Comparison of ENCODE assay signal across 29 cellular contexts in the genomic region with DNA sequence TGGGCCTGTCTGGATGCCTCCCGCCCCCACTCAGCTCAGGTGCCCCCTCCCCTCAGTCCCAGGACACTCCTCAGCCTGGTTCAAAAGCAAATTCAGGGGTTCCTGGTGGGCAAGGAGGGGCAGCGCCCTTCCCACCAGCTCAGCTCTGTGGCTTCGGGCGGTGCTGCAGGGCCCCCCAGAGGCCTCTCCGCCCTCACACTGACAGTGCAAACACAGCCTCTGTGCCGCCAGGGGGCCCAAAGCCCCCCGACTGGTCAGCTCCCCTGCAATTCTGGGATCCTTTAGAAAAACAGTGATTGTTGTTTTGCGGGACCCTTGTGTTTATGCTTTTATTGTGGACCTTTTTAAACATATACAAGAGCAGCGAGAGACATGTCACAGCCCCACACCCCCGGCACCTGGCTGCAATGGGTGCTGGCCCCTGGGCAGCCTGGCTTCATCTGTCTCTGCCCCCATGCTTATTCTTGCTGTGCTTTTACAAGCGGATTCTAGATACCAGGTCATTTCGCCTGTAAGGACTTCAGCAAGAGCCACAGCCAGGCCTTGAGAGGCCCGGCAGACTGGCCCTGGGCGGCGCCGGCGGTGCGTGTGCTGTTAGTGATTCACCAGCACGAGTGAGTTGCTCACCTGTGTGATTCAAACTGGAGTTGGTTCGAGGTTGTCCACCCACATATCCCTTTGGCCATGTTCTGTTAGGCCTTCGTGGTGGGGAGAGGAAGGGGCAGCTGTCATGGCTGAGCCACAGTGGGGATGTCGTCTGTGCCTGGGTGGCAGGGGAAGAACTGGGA. TPM values are rescaled to one million over a fixed set of nuclear protein-coding genes. Genes with fewer than 3 reads are reported as not detected.
DNase-seq lines count a peak whose midpoint lies in the region; ATAC-seq and TF ChIP-seq lines count a peak whose summit lies in the region.
"Had no signal": no experiment of that assay in that cellular context is flagged by ENCODE, and none has a peak within 500 bp of the region (broad histone marks: within the 10 kb centered on the region; RNA-seq: fewer than 3 reads in every experiment).

No MANE protein-coding gene starts in this region.

- H3K27me3 ChIP-seq in Panc1 (ENCODE audit: control insufficient read depth, insufficient read depth, low read length) = no peaks in the 10 kb centered on the region
- H3K27me3 ChIP-seq: sigmoid colon, SJCRH30, thyroid gland had no signal

- no peaks in the 10 kb centered on the region for H3K36me3 ChIP-seq in Panc1 (ENCODE audit: control insufficient read depth, insufficient read depth, low read length)
- H3K36me3 ChIP-seq: left ventricle myocardium inferior, sigmoid colon, SJCRH30, thyroid gland had no signal

- BruUV-seq in Panc1 (replicated peaks; lab: Mats Ljungman, UMichigan) = no TSS peak

- H3K27ac ChIP-seq in Panc1 (ENCODE audit: low read length) (no peak overlapping the region), epithelial cell of prostate (no peak overlapping the region)
- H3K27ac ChIP-seq: HL-60, left ventricle myocardium inferior, sigmoid colon, SJCRH30, thyroid gland had no signal

- intact Hi-C loops in Panc1 (cut with micrococcal nuclease; ENCODE audit: unreplicated experiment) = no loop called here
- intact Hi-C loops in head of caudate nucleus (cut with DNase I) = no loop called here

- H3K9me3 ChIP-seq in Panc1 (ENCODE audit: control insufficient read depth, insufficient read depth, low read depth, low read length) = no peaks in the 10 kb centered on the region
- H3K9me3 ChIP-seq: left ventricle myocardium inferior, sigmoid colon, SJCRH30, thyroid gland had no signal

- H3K4me3 ChIP-seq in GM12864 (ENCODE audit: low read depth, low read length) = no peak overlapping the region
- H3K4me3 ChIP-seq in Panc1 (ENCODE audit: low read depth in 2 of 2, low read length in 2 of 2) = no peak overlapping the region
- H3K4me3 ChIP-seq: left ventricle myocardium inferior, sigmoid colon, SJCRH30, thyroid gland had no signal

- ATAC-seq in Panc1 = peak; percentile 46; the same call in 1 of the 2 replicates
- ATAC-seq in HG02840 (IDR thresholded peaks at IDR 0.05; ENCODE audit: low FRiP score, unreplicated experiment) = no peak
- no peak for ATAC-seq in GM21526 (IDR thresholded peaks at IDR 0.05; ENCODE audit: low FRiP score, unreplicated experiment)
- ATAC-seq: activated CD4-positive, CD25-positive, alpha-beta regulatory T cell treated with anti-CD3 and anti-CD28 coated beads, Interleukin-2, amount 50 U/mL, for 24 hours; activated CD8-positive, alpha-beta T cell treated with anti-CD3 and anti-CD28 coated beads for 36 hours; activated naive CD8-positive, alpha-beta T cell treated with anti-CD3 and anti-CD28 coated beads, Interleukin-2, amount 50 U/mL, for 24 hours; T-cell had no signal

- CTCF ChIA-PET in Panc1 (lab: Charles Lee) = no interaction called here

- in situ Hi-C loops in Panc1 (cut with HindIII; ENCODE audit: low pct_unique_long_range_greater_than_20kb, low sequenced_read_pairs) = loop anchor here (10.0 kb wide), 1 partner anchor 109 kb away; no protein-coding TSS in a partner anchor

- TF ChIP-seq CTCF in GM12864 (IDR thresholded peaks at IDR 0.05; ENCODE audit: low read depth, low read length, missing control alignments) = peak; percentile 11
- TF ChIP-seq CTCF in Panc1 (IDR thresholded peaks at IDR 0.05) = no peak

- POLR2A ChIA-PET in Panc1 (lab: Charles Lee) = no interaction called here

- no peak for DNase-seq in GM12864 (ENCODE audit: low read depth)
- no peak for DNase-seq in Panc1 (ENCODE audit: low read depth, low spot score)
- peak; percentile 51 for DNase-seq in epithelial cell of prostate (ENCODE audit: low read depth, low spot score)
- DNase-seq in head of caudate nucleus = no peak
- DNase-seq in activated gamma-delta T cell treated with Interleukin-2 at 50 U/mL for 16 hours = no peak
- DNase-seq: activated CD8-positive, alpha-beta T cell treated with anti-CD3 and anti-CD28 coated beads for 36 hours; activated gamma-delta T cell; activated naive CD8-positive, alpha-beta T cell treated with anti-CD3 and anti-CD28 coated beads, Interleukin-2, amount 50 U/mL, for 24 hours; activated T-cell treated with anti-CD3 and anti-CD28 coated beads for 4 hours; CD8-positive, alpha-beta memory T cell; DMS53; effector CD4-positive, alpha-beta T cell; erythroblast; foreskin melanocyte; left ventricle myocardium inferior; NCI-H1105; NCI-H2029 treated with DMSO at 0.1 percent for 48 hours; NCI-H446; posterior cingulate gyrus; sigmoid colon; SJCRH30; stimulated activated CD4-positive, alpha-beta T cell treated with anti-CD3 and anti-CD28 coated beads, Interleukin-15, amount 100 ng/mL, for 24 hours; T-cell; thyroid gland had no signal

- H3K4me1 ChIP-seq in Panc1 (ENCODE audit: control insufficient read depth, insufficient read depth, low read length) = no peaks in the 10 kb centered on the region
- H3K4me1 ChIP-seq: left ventricle myocardium inferior, SJCRH30, thyroid gland had no signal

RNA-seq across cellular contexts. Expression of a gene that starts 21.2 kb away (rescaled TPM):
- total RNA-seq in Panc1 (2021; ENCODE audit: unreplicated experiment) = 1.3 TPM
- polyA plus RNA-seq in Panc1 (2012; ENCODE audit: insufficient read length) = 0.87 TPM
- total RNA-seq: SJCRH30 had no signal
- polyA plus RNA-seq: neural cell had no signal

RNA-seq across cellular contexts. Expression of a gene that starts 49.1 kb away (rescaled TPM):
- total RNA-seq in Panc1 (2021; ENCODE audit: unreplicated experiment) = 3.9 TPM
- 3.8 TPM for polyA plus RNA-seq in Panc1 (2012; ENCODE audit: insufficient read length)
